Comparison of ENCODE assay signal across 21 cellular contexts in the genomic region with DNA sequence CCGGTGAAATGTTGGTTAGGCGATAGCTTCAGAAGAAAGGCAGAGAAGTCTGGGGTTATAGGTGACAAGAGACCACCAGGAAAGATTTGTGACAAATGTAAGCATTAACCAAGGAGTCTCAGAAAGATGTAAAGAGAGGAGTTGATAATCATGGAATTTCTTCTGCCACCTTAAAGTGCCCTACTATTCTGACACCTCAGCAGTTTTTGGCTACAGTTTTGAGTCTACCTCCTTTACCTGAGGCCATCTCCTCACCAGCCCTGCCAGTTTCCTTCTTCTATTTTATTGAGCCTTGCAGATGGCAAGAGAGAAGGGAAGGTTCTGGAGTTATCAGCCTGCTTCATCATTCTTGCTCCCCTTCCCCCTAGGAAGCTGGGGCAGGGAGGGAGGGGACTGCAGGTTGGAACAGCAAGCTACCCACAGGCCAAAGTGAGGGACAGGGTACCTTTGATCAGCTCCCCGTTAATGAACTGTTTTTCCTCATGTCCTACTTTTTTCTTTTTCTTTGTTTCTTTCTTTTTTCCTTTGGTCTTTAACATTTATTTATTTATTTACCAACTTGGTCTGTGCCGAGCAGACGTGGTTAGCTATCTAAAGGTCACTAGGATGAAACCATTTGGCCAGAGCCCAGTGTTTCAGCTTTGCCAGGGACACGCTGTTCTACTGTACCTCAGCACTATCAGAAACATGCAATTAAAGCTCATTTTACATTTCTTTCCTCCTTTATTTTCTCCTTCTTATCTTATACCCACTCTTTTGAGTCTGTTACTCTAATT.
"Had no signal": no experiment of that assay in that cellular context is flagged by ENCODE, and none has a peak within 500 bp of the region (broad histone marks: within the 10 kb centered on the region; RNA-seq: fewer than 3 reads in every experiment).

No MANE protein-coding gene starts in this region.

- DNase-seq: activated B cell treated with CpG ODN at 0.5 μM for 24 hours; activated CD4-positive, alpha-beta T cell treated with anti-CD3 and anti-CD28 coated beads for 36 hours; activated CD4-positive, alpha-beta T cell treated with anti-CD3 and anti-CD28 coated beads, Interleukin-2, amount 50 U/mL, for 4 hours; activated CD8-positive, alpha-beta memory T cell treated with anti-CD3 and anti-CD28 coated beads for 24 hours; activated CD8-positive, alpha-beta memory T cell treated with anti-CD3 and anti-CD28 coated beads, Interleukin-2, amount 50 U/mL, for 4 hours; activated naive CD4-positive, alpha-beta T cell; activated T-cell treated with anti-CD3 and anti-CD28 coated beads, Interleukin-2, amount 50 U/mL, for 24 hours; dorsolateral prefrontal cortex; effector memory CD8-positive, alpha-beta T cell; left lung; midbrain; pancreas; psoas muscle; stimulated activated CD4-positive, alpha-beta T cell treated with anti-CD3 and anti-CD28 coated beads, Interleukin-4, amount 100 ng/mL, for 1 hour; stimulated activated naive CD4-positive, alpha-beta T cell; T-cell; upper lobe of right lung had no signal

- H3K36me3 ChIP-seq: esophagus muscularis mucosa, left lung, pancreas, thoracic aorta, upper lobe of right lung had no signal

- H3K27ac ChIP-seq: dorsolateral prefrontal cortex, esophagus muscularis mucosa, left lung, pancreas, psoas muscle, thoracic aorta, upper lobe of right lung had no signal

- H3K4me1 ChIP-seq: esophagus muscularis mucosa, left lung, pancreas, psoas muscle, upper lobe of right lung had no signal

- H3K4me3 ChIP-seq: dorsolateral prefrontal cortex, esophagus muscularis mucosa, left lung, pancreas, psoas muscle, thoracic aorta, upper lobe of right lung had no signal

- H3K27me3 ChIP-seq: esophagus muscularis mucosa, left lung, pancreas, upper lobe of right lung had no signal

- ATAC-seq: activated CD4-positive, alpha-beta T cell treated with anti-CD3 and anti-CD28 coated beads for 36 hours; activated T-helper 17 cell treated with anti-CD3 and anti-CD28 coated beads, Interleukin-2, amount 50 U/mL, for 72 hours; effector memory CD8-positive, alpha-beta T cell; left lung; natural killer cell treated with Interleukin-12 subunit alpha and Interleukin-12 subunit beta and Interleukin-15 and Interleukin-18, amount 100 ng/mL, for 72 hours; pancreas; psoas muscle; T-cell; upper lobe of right lung had no signal

- H3K9me3 ChIP-seq: esophagus muscularis mucosa, left lung, pancreas, psoas muscle, thoracic aorta, upper lobe of right lung had no signal
